In the genomic region with DNA sequence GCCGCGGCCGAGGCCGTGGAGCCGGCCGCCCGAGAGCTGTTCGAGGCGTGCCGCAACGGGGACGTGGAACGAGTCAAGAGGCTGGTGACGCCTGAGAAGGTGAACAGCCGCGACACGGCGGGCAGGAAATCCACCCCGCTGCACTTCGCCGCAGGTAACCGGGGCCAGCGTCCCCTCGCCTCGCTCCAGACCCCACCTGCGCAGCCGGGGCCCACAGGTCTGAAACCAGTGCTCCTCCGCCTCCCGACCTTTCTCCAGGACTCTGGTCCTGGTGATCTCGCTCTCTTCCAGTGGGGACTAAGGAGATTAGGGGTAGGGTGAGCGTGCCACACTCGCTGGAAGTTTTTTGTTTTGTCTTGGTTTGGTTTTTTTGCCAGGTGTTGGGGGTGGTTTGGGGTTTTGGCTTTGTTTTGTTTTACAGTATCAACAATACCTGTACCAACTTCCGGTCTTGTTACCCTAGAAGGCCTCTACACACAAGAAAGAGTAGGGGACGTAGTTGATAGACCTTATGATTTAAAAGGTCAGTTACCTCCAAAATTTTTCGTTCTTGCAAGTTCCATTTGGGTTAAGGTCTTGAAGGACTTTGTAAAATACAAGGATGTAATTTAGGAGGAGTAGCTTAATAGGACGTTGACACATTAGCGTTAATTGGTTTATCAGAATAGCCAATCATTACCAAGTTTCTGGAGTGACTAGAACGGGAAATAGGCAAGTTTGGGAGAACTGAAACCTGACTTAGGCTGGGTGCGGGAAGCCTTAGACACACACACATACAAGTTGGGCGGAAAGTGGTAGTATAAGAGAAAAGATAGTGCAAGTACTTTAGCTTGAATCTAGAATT, we compare ENCODE assay signal across 2 cellular contexts.
TF ChIP-seq lines count a peak whose summit lies in the region.

No MANE protein-coding gene starts in this region.

TF ChIP-seq in HCT116, 20 proteins besides CTCF, POLR2A, EP300 and RAD21:
- no peak for TF ChIP-seq CBX3 (IDR thresholded peaks at IDR 0.05; ENCODE audit: low read depth)
- TF ChIP-seq FOSL1 (IDR thresholded peaks at IDR 0.05; ENCODE audit: low read depth), result no peak
- TF ChIP-seq SP1 (IDR thresholded peaks at IDR 0.05; ENCODE audit: low read depth), result no peak
- TF ChIP-seq EZH2phosphoT487 (IDR thresholded peaks at IDR 0.05; ENCODE audit: borderline replicate concordance), result no peak
- peak; percentile 76 for TF ChIP-seq ZFX (IDR thresholded peaks at IDR 0.05)
- TF ChIP-seq SIN3A (IDR thresholded peaks at IDR 0.05; ENCODE audit: low read depth), result no peak
- TF ChIP-seq, protein P1, sequence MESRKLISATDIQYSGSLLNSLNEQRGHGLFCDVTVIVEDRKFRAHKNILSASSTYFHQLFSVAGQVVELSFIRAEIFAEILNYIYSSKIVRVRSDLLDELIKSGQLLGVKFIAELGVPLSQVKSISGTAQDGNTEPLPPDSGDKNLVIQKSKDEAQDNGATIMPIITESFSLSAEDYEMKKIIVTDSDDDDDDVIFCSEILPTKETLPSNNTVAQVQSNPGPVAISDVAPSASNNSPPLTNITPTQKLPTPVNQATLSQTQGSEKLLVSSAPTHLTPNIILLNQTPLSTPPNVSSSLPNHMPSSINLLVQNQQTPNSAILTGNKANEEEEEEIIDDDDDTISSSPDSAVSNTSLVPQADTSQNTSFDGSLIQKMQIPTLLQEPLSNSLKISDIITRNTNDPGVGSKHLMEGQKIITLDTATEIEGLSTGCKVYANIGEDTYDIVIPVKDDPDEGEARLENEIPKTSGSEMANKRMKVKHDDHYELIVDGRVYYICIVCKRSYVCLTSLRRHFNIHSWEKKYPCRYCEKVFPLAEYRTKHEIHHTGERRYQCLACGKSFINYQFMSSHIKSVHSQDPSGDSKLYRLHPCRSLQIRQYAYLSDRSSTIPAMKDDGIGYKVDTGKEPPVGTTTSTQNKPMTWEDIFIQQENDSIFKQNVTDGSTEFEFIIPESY (IDR thresholded peaks at IDR 0.05; ENCODE audit: extremely low read depth, insufficient replicate concordance, low read length), result no peak
- TF ChIP-seq POLR2AphosphoS5 (IDR thresholded peaks at IDR 0.05; ENCODE audit: low read depth, low read length), result no peak
- TF ChIP-seq EZH2 (IDR thresholded peaks at IDR 0.05), result no peak
- TF ChIP-seq JUND (IDR thresholded peaks at IDR 0.05), result no peak
- TF ChIP-seq, protein P2, sequence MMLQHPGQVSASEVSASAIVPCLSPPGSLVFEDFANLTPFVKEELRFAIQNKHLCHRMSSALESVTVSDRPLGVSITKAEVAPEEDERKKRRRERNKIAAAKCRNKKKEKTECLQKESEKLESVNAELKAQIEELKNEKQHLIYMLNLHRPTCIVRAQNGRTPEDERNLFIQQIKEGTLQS (IDR thresholded peaks at IDR 0.05), result no peak
- TF ChIP-seq, protein P3, sequence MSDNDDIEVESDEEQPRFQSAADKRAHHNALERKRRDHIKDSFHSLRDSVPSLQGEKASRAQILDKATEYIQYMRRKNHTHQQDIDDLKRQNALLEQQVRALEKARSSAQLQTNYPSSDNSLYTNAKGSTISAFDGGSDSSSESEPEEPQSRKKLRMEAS (IDR thresholded peaks at IDR 0.05), result no peak
- peak; percentile 34; the same call in 1 of the 2 replicates for TF ChIP-seq ELF1 (IDR thresholded peaks at IDR 0.05; ENCODE audit: borderline replicate concordance, low read depth)
- no peak for TF ChIP-seq SRF (IDR thresholded peaks at IDR 0.05; ENCODE audit: low read depth)
- no peak for TF ChIP-seq TCF7L2 (IDR thresholded peaks at IDR 0.05; ENCODE audit: borderline replicate concordance, extremely low read depth, insufficient read depth, insufficient read length)

TF ChIP-seq in H1, 55 proteins besides CTCF, POLR2A, EP300 and RAD21:
- TF ChIP-seq RBBP5 (IDR thresholded peaks at IDR 0.05; ENCODE audit: borderline replicate concordance, low read depth, low read length) (peak; percentile 37; the same call in 1 of the 2 replicates), JUN (IDR thresholded peaks at IDR 0.05; ENCODE audit: low read depth, low read length) (no peak), HDAC6 (IDR thresholded peaks at IDR 0.05; ENCODE audit: low read depth, low read length) (no peak), CHD1 (IDR thresholded peaks at IDR 0.05; ENCODE audit: low read depth, low read length) (no peak), YY1 (IDR thresholded peaks at IDR 0.05; ENCODE audit: low read depth, low read length) (no peak), HDAC2 (IDR thresholded peaks at IDR 0.05; ENCODE audit: borderline replicate concordance in 1 of 2, low read depth in 2 of 2, low read length in 2 of 2) (no peak), SP2 (IDR thresholded peaks at IDR 0.05; ENCODE audit: low read length) (no peak), SP4 (IDR thresholded peaks at IDR 0.05; ENCODE audit: low read length) (no peak), CBX5 (IDR thresholded peaks at IDR 0.05; ENCODE audit: low read depth, low read length) (no peak), TAF1 (IDR thresholded peaks at IDR 0.05; ENCODE audit: low read depth, low read length) (no peak; the same call in 1 of the 2 replicates), MAFK (IDR thresholded peaks at IDR 0.05; ENCODE audit: low read depth, low read length) (no peak), ASH2L (IDR thresholded peaks at IDR 0.05; ENCODE audit: low read length) (peak; percentile 91), TAF7 (optimal IDR thresholded peaks at IDR 0.05; ENCODE audit: borderline replicate concordance, low read depth, low read length) (peak; percentile 35), CREB1 (IDR thresholded peaks at IDR 0.05) (no peak), SIRT6 (IDR thresholded peaks at IDR 0.05; ENCODE audit: low read length) (no peak), SIN3A (conservative IDR thresholded peaks at IDR 0.05 in 1 of 2, IDR thresholded peaks at IDR 0.05 in 1 of 2; ENCODE audit: low read depth in 1 of 2, low read length in 2 of 2) (0 out of 4 replicates have a peak, but pooled peaks of 1 of the 2 experiments have one; percentile 1), TCF12 (IDR thresholded peaks at IDR 0.05; ENCODE audit: low read depth, low read length) (no peak), KDM5A (IDR thresholded peaks at IDR 0.05; ENCODE audit: low read length) (0 out of 2 replicates have a peak, but pooled peaks have one; percentile 33), SIX5 (IDR thresholded peaks at IDR 0.05; ENCODE audit: low read depth, low read length) (no peak), CHD2 (IDR thresholded peaks at IDR 0.05; ENCODE audit: low read length) (no peak), KDM4A (IDR thresholded peaks at IDR 0.05; ENCODE audit: low read depth, low read length, severe bottlenecking) (peak; percentile 8), PHF8 (conservative IDR thresholded peaks at IDR 0.05; ENCODE audit: low read depth, low read length) (peak; percentile 36; the same call in 1 of the 2 replicates)
- TF ChIP-seq, protein P4, sequence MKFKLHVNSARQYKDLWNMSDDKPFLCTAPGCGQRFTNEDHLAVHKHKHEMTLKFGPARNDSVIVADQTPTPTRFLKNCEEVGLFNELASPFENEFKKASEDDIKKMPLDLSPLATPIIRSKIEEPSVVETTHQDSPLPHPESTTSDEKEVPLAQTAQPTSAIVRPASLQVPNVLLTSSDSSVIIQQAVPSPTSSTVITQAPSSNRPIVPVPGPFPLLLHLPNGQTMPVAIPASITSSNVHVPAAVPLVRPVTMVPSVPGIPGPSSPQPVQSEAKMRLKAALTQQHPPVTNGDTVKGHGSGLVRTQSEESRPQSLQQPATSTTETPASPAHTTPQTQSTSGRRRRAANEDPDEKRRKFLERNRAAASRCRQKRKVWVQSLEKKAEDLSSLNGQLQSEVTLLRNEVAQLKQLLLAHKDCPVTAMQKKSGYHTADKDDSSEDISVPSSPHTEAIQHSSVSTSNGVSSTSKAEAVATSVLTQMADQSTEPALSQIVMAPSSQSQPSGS (IDR thresholded peaks at IDR 0.05; ENCODE audit: low read length), result no peak
- TF ChIP-seq, protein P5, sequence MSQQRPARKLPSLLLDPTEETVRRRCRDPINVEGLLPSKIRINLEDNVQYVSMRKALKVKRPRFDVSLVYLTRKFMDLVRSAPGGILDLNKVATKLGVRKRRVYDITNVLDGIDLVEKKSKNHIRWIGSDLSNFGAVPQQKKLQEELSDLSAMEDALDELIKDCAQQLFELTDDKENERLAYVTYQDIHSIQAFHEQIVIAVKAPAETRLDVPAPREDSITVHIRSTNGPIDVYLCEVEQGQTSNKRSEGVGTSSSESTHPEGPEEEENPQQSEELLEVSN (IDR thresholded peaks at IDR 0.05), result no peak
